Comparison of ENCODE assay signal across 23 cellular contexts in genomic region chr11:128335729-128336128, GRCh38.
DNase-seq lines count a peak whose midpoint lies in the region; ATAC-seq and TF ChIP-seq lines count a peak whose summit lies in the region.
"Had no signal": no experiment of that assay in that cellular context is flagged by ENCODE, and none has a peak within 500 bp of the region (broad histone marks: within the 10 kb centered on the region; RNA-seq: fewer than 3 reads in every experiment).

No MANE protein-coding gene starts in this region.

- no peaks in the 10 kb centered on the region for H3K9me3 Mint-ChIP-seq in WTC11
- H3K9me3 Mint-ChIP-seq: activated T-helper 2 cell treated with anti-CD3 and anti-CD28 coated beads, Interferon-gamma antibody, Interleukin-2, Interleukin-4, amounts not matched to agents 10 μg/mL and 5 μg/mL and 100 μg/mL, durations not matched to agents 14 hours and 24 hours and 36 hours; CD8-positive, alpha-beta memory T cell had no signal

- no peak for TF ChIP-seq RAD21 in SK-N-SH (IDR thresholded peaks at IDR 0.05; ENCODE audit: low read length)

- H3K4me1 ChIP-seq in SK-N-SH (ENCODE audit: control insufficient read depth in 1 of 2, insufficient read depth in 2 of 2, low read depth in 1 of 2, low read length in 1 of 2) (peaks cover 0 to 6% of the 10 kb centered on the region in 2 experiments; a peak in 1 of 4 replicates), lung (ENCODE audit: control insufficient read depth in 2 of 2, insufficient read depth in 2 of 2, low read length in 2 of 2) (peaks cover 3 to 10% of the 10 kb centered on the region in 2 donors), skeletal muscle tissue (ENCODE audit: control insufficient read depth in 3 of 3, insufficient read depth in 3 of 3, low read length in 3 of 3) (peaks cover 0 to 11% (median 4%) of the 10 kb centered on the region in 3 donors)
- peaks cover 8% of the 10 kb centered on the region for H3K4me1 ChIP-seq in effector memory CD4-positive, alpha-beta T cell (ENCODE audit: control insufficient read depth, insufficient read depth, low read length, poor library complexity, severe bottlenecking)
- H3K4me1 ChIP-seq: prostate gland, tibial artery had no signal

- no peaks in the 10 kb centered on the region for H4K20me1 ChIP-seq in SK-N-SH (ENCODE audit: insufficient read depth)

- no peak for TF ChIP-seq CTCF in SK-N-SH (IDR thresholded peaks at IDR 0.05)
- TF ChIP-seq CTCF in WTC11 (IDR thresholded peaks at IDR 0.05), result no peak
- TF ChIP-seq CTCF in lung (IDR thresholded peaks at IDR 0.05; ENCODE audit: control extremely low read depth, extremely low read depth), result no peak
- no peak for TF ChIP-seq CTCF in RWPE1 (conservative IDR thresholded peaks at IDR 0.05; ENCODE audit: low read depth)

- DNase-seq in SK-N-SH, result no peak
- no peak for DNase-seq in WTC11 (ENCODE audit: low spot score)
- no peak for DNase-seq in lung (ENCODE audit: low spot score)
- DNase-seq in effector memory CD4-positive, alpha-beta T cell, result no peak
- no peak for DNase-seq in RWPE1 (ENCODE audit: low spot score)
- DNase-seq: activated CD8-positive, alpha-beta memory T cell treated with anti-CD3 and anti-CD28 coated beads, Interleukin-2, amount 50 U/mL, for 4 hours; CD8-positive, alpha-beta memory T cell; DMS153; effector CD8-positive, alpha-beta T cell; NCI-H1092 treated with DMSO at 0.1 percent for 48 hours; NCI-H2029 treated with DMSO at 0.1 percent for 48 hours; NCI-H345; stimulated activated CD4-positive, alpha-beta T cell treated with anti-CD3 and anti-CD28 coated beads, Interleukin-4, amount 100 ng/mL, for 1 hour; stimulated activated naive CD4-positive, alpha-beta T cell treated with Interleukin-2 at 50 U/mL for 16 hours; T-helper 2 cell had no signal

- no peak overlapping the region for H3K4me2 ChIP-seq in SK-N-SH

- no peaks in the 10 kb centered on the region for H3K79me2 ChIP-seq in SK-N-SH (ENCODE audit: insufficient read depth)

- no peaks in the 10 kb centered on the region for H3F3A ChIP-seq in SK-N-SH (replicated peaks; ENCODE audit: insufficient read depth)

- H3K9me3 ChIP-seq in SK-N-SH (no peaks in the 10 kb centered on the region), lung (ENCODE audit: control insufficient read depth in 2 of 2, insufficient read depth in 1 of 2, low read length in 1 of 2) (no peaks in the 10 kb centered on the region), skeletal muscle tissue (ENCODE audit: control insufficient read depth in 3 of 3, low read length in 3 of 3) (no peaks in the 10 kb centered on the region)
- H3K9me3 ChIP-seq in effector memory CD4-positive, alpha-beta T cell (ENCODE audit: control insufficient read depth, low read length), result no peaks in the 10 kb centered on the region
- H3K9me3 ChIP-seq: prostate gland, tibial artery had no signal

- H3K36me3 ChIP-seq in SK-N-SH (replicated peaks in 1 of 2; ENCODE audit: control insufficient read depth in 1 of 2, insufficient read depth in 2 of 2, low read length in 1 of 2) (no peaks in the 10 kb centered on the region), lung (ENCODE audit: control insufficient read depth in 2 of 2, insufficient read depth in 2 of 2, low read length in 2 of 2) (no peaks in the 10 kb centered on the region), skeletal muscle tissue (ENCODE audit: control insufficient read depth in 3 of 3, insufficient read depth in 3 of 3, low read length in 3 of 3) (no peaks in the 10 kb centered on the region)
- H3K36me3 ChIP-seq in effector memory CD4-positive, alpha-beta T cell (ENCODE audit: control insufficient read depth, insufficient read depth, low read length), result no peaks in the 10 kb centered on the region
- H3K36me3 ChIP-seq: prostate gland, tibial artery had no signal

- H3K9me2 ChIP-seq in SK-N-SH, result no peaks in the 10 kb centered on the region

- CTCF ChIA-PET in SK-N-SH (lab: Yijun Ruan, JAX) (interaction anchor here (1.1 to 1.9 kb wide), 3 partner anchors 12 to 121 kb away, joined by 3 to 5 read pairs (median 4); no protein-coding TSS in a partner anchor), WTC11 (lab: Charles Lee) (interaction anchor here (1.0 to 1.2 kb wide), 2 partner anchors 14 to 163 kb away, joined by 3 read pairs; no protein-coding TSS in a partner anchor), RWPE1 (lab: Yijun Ruan, JAX) (interaction anchor here (0.7 to 1.0 kb wide), 2 partner anchors 45 to 445 kb away, joined by 3 read pairs; no protein-coding TSS in a partner anchor)

- H3K27ac ChIP-seq in SK-N-SH (ENCODE audit: low read depth in 2 of 2, low read length in 1 of 2), result no peak overlapping the region
- peak overlapping the region; percentile 33 to 57 for H3K27ac ChIP-seq in lung (ENCODE audit: low read depth in 1 of 2, low read length in 1 of 2)
- H3K27ac ChIP-seq in skeletal muscle tissue (ENCODE audit: low read depth, low read length), result peak overlapping the region; percentile 68
- H3K27ac ChIP-seq in effector memory CD4-positive, alpha-beta T cell (ENCODE audit: insufficient read depth, low read length, poor library complexity, severe bottlenecking), result no peak overlapping the region
- H3K27ac ChIP-seq in RWPE1, result no peak overlapping the region
- H3K27ac ChIP-seq: 22Rv1, prostate gland, tibial artery, VCaP had no signal

- H3K27me3 Mint-ChIP-seq in WTC11 (ENCODE audit: low read depth), result no peaks in the 10 kb centered on the region
- H3K27me3 Mint-ChIP-seq: CD8-positive, alpha-beta memory T cell had no signal

- H3K27ac Mint-ChIP-seq in WTC11, result no peak overlapping the region
- H3K27ac Mint-ChIP-seq: activated T-helper 2 cell treated with anti-CD3 and anti-CD28 coated beads, Interferon-gamma antibody, Interleukin-2, Interleukin-4, amounts not matched to agents 10 μg/mL and 5 μg/mL and 100 μg/mL, durations not matched to agents 14 hours and 24 hours and 36 hours had no signal

- H3K4me3 ChIP-seq in SK-N-SH (ENCODE audit: low read depth in 2 of 2, low read length in 1 of 2) (no peak overlapping the region), lung (no peak overlapping the region), skeletal muscle tissue (ENCODE audit: low read length in 3 of 3) (no peak overlapping the region)
- H3K4me3 ChIP-seq in effector memory CD4-positive, alpha-beta T cell (ENCODE audit: insufficient read depth, low read depth, low read length, poor library complexity, severe bottlenecking), result no peak overlapping the region
- H3K4me3 ChIP-seq: prostate gland, tibial artery had no signal

- TF ChIP-seq EP300 in SK-N-SH (IDR thresholded peaks at IDR 0.05; ENCODE audit: borderline replicate concordance in 1 of 2, low read depth in 1 of 2, low read length in 1 of 2), result no peak

- WGBS in SK-N-SH (ENCODE audit: low lambda C conversion rate), result 90% methylated on average over 10 of the region's 10 CpGs
- WGBS in lung, 2 donors, result 88% methylated on average over 10 of the region's 10 CpGs

- POLR2A ChIA-PET in SK-N-SH (lab: Yijun Ruan, JAX) (no interaction called here), WTC11 (lab: Charles Lee) (no interaction called here), RWPE1 (lab: Yijun Ruan, JAX; ENCODE audit: low non-redundant PET) (no interaction called here)

- no peak for ATAC-seq in SK-N-SH treated with all-trans-retinoic acid at 6 μM for 48 hours
- ATAC-seq in WTC11, result peak; percentile 81
- ATAC-seq in lung (ENCODE audit: insufficient read depth, low FRiP score), result no peak
- no peak for ATAC-seq in HG03457 (IDR thresholded peaks at IDR 0.05; ENCODE audit: unreplicated experiment)

- H3K4me3 Mint-ChIP-seq in WTC11, result no peak overlapping the region
- H3K4me3 Mint-ChIP-seq: CD8-positive, alpha-beta memory T cell had no signal

- H2AFZ ChIP-seq in SK-N-SH (ENCODE audit: low read depth), result 0 out of 2 replicates have a peak overlapping the region, but pooled peaks have one; percentile 50

- H3K4me1 Mint-ChIP-seq in WTC11, result peaks cover 18% of the 10 kb centered on the region

- H3K36me3 Mint-ChIP-seq in WTC11, result no peaks in the 10 kb centered on the region

- H3K9ac ChIP-seq in SK-N-SH (no peak overlapping the region), skeletal muscle tissue (ENCODE audit: low read depth in 1 of 3, low read length in 3 of 3) (no peak overlapping the region)

- H3K27me3 ChIP-seq in SK-N-SH (ENCODE audit: insufficient read depth) (no peaks in the 10 kb centered on the region), lung (ENCODE audit: control insufficient read depth, insufficient read depth) (no peaks in the 10 kb centered on the region), skeletal muscle tissue (ENCODE audit: control insufficient read depth in 3 of 3, insufficient read depth in 3 of 3, low read length in 3 of 3) (no peaks in the 10 kb centered on the region)
- no peaks in the 10 kb centered on the region for H3K27me3 ChIP-seq in effector memory CD4-positive, alpha-beta T cell (replicated peaks; ENCODE audit: control insufficient read depth, insufficient read depth, low read length, poor library complexity, severe bottlenecking)
- H3K27me3 ChIP-seq: tibial artery had no signal

TF ChIP-seq in SK-N-SH treated with all-trans-retinoic acid at 6 μM for 48 hours, 23 proteins besides CTCF, POLR2A, EP300 and RAD21:
- TF ChIP-seq ISL1 (CRISPR knock-in tag; IDR thresholded peaks at IDR 0.05), result no peak
- TF ChIP-seq ZFP3 (CRISPR knock-in tag; IDR thresholded peaks at IDR 0.05), result no peak
- TF ChIP-seq GLIS3 (CRISPR knock-in tag; IDR thresholded peaks at IDR 0.05), result no peak
- TF ChIP-seq ZNF70 (CRISPR knock-in tag; IDR thresholded peaks at IDR 0.05), result no peak

TF ChIP-seq in WTC11, 78 proteins besides CTCF, POLR2A, EP300 and RAD21:
- TF ChIP-seq NR1H2 (CRISPR knock-in tag; IDR thresholded peaks at IDR 0.05), result no peak
- no peak for TF ChIP-seq ATF1 (CRISPR knock-in tag; IDR thresholded peaks at IDR 0.05)
- TF ChIP-seq GTF2I (CRISPR knock-in tag; conservative IDR thresholded peaks at IDR 0.05), result no peak
- TF ChIP-seq IRF1 (CRISPR knock-in tag; IDR thresholded peaks at IDR 0.05), result no peak
- no peak for TF ChIP-seq MXD4 (CRISPR knock-in tag; IDR thresholded peaks at IDR 0.05; ENCODE audit: borderline replicate concordance)

Comparison
In these comparisons a context has a peak if more than half of its experiments do, and no peak if none do; other contexts are left out.
1. H3K27ac ChIP-seq: peak in lung (2 of 2) and skeletal muscle tissue (single experiment); none in SK-N-SH (0 of 2), effector memory CD4-positive, alpha-beta T cell (single experiment) and RWPE1 (single experiment).